In the genomic region with DNA sequence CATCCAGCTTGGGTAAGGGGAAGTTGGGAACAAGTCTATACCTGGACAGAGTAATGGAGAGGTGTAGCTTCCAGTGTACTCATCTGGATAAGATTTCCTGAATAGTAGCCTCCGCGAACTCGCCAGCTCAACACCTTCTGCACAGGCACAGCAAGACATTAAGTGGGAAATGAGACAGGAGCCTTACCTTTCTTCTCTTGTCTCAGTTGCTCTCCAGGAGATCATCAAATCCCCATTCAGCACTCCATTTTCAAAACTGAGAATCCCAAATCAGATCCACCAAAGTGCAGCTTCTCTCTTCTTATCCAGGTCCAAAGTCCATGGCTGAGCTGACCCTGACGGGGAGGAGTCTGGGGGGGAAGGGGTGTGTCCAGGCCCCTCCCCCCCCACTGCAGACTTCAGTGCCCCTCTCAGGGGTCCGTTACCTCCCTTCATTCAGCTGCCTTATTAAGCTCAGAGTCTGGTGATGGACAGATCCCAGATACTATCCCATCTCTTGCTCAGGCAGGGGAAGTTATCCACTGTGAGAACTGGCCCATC, we compare ENCODE assay signal across 1 cellular context.
TF ChIP-seq lines count a peak whose summit lies in the region.

No MANE protein-coding gene starts in this region.

TF ChIP-seq in HepG2, 621 proteins besides CTCF, POLR2A, EP300 and RAD21 (continued from another document and continues in another):
- TF ChIP-seq, protein P1, sequence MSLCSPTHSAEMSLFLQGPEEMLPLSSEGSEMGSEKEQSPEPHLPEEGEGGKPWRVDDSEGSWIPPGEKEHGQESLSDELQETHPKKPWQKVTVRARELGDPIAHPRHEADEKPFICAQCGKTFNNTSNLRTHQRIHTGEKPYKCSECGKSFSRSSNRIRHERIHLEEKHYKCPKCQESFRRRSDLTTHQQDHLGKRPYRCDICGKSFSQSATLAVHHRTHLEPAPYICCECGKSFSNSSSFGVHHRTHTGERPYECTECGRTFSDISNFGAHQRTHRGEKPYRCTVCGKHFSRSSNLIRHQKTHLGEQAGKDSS (CRISPR knock-in tag; IDR thresholded peaks at IDR 0.05; ENCODE audit: borderline replicate concordance, low read depth), result peak; percentile 18; the same call in 1 of the 2 replicates
- no peak for TF ChIP-seq ZNF205 (CRISPR knock-in tag; IDR thresholded peaks at IDR 0.05)
- no peak for TF ChIP-seq EED (CRISPR knock-in tag; IDR thresholded peaks at IDR 0.05)
- TF ChIP-seq NR2F1 (CRISPR knock-in tag; IDR thresholded peaks at IDR 0.05), result peak in 1 of 2 experiments; percentile 32; a peak in 2 of 4 replicates
- no peak for TF ChIP-seq CREM (IDR thresholded peaks at IDR 0.05)
- TF ChIP-seq CREM (CRISPR knock-in tag; IDR thresholded peaks at IDR 0.05), result no peak
- no peak for TF ChIP-seq SP2 (CRISPR knock-in tag; IDR thresholded peaks at IDR 0.05)
- TF ChIP-seq, protein P2, sequence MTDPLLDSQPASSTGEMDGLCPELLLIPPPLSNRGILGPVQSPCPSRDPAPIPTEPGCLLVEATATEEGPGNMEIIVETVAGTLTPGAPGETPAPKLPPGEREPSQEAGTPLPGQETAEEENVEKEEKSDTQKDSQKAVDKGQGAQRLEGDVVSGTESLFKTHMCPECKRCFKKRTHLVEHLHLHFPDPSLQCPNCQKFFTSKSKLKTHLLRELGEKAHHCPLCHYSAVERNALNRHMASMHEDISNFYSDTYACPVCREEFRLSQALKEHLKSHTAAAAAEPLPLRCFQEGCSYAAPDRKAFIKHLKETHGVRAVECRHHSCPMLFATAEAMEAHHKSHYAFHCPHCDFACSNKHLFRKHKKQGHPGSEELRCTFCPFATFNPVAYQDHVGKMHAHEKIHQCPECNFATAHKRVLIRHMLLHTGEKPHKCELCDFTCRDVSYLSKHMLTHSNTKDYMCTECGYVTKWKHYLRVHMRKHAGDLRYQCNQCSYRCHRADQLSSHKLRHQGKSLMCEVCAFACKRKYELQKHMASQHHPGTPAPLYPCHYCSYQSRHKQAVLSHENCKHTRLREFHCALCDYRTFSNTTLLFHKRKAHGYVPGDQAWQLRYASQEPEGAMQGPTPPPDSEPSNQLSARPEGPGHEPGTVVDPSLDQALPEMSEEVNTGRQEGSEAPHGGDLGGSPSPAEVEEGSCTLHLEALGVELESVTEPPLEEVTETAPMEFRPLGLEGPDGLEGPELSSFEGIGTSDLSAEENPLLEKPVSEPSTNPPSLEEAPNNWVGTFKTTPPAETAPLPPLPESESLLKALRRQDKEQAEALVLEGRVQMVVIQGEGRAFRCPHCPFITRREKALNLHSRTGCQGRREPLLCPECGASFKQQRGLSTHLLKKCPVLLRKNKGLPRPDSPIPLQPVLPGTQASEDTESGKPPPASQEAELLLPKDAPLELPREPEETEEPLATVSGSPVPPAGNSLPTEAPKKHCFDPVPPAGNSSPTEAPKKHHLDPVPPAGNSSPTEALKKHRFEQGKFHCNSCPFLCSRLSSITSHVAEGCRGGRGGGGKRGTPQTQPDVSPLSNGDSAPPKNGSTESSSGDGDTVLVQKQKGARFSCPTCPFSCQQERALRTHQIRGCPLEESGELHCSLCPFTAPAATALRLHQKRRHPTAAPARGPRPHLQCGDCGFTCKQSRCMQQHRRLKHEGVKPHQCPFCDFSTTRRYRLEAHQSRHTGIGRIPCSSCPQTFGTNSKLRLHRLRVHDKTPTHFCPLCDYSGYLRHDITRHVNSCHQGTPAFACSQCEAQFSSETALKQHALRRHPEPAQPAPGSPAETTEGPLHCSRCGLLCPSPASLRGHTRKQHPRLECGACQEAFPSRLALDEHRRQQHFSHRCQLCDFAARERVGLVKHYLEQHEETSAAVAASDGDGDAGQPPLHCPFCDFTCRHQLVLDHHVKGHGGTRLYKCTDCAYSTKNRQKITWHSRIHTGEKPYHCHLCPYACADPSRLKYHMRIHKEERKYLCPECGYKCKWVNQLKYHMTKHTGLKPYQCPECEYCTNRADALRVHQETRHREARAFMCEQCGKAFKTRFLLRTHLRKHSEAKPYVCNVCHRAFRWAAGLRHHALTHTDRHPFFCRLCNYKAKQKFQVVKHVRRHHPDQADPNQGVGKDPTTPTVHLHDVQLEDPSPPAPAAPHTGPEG (CRISPR knock-in tag; IDR thresholded peaks at IDR 0.05), result no peak
- TF ChIP-seq CREB1 (IDR thresholded peaks at IDR 0.05), result no peak
- TF ChIP-seq CREB1 (CRISPR knock-in tag; IDR thresholded peaks at IDR 0.05), result peak; percentile 40; the same call in 1 of the 2 replicates
- TF ChIP-seq, protein P3, sequence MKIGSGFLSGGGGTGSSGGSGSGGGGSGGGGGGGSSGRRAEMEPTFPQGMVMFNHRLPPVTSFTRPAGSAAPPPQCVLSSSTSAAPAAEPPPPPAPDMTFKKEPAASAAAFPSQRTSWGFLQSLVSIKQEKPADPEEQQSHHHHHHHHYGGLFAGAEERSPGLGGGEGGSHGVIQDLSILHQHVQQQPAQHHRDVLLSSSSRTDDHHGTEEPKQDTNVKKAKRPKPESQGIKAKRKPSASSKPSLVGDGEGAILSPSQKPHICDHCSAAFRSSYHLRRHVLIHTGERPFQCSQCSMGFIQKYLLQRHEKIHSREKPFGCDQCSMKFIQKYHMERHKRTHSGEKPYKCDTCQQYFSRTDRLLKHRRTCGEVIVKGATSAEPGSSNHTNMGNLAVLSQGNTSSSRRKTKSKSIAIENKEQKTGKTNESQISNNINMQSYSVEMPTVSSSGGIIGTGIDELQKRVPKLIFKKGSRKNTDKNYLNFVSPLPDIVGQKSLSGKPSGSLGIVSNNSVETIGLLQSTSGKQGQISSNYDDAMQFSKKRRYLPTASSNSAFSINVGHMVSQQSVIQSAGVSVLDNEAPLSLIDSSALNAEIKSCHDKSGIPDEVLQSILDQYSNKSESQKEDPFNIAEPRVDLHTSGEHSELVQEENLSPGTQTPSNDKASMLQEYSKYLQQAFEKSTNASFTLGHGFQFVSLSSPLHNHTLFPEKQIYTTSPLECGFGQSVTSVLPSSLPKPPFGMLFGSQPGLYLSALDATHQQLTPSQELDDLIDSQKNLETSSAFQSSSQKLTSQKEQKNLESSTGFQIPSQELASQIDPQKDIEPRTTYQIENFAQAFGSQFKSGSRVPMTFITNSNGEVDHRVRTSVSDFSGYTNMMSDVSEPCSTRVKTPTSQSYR (CRISPR knock-in tag; IDR thresholded peaks at IDR 0.05; ENCODE audit: borderline replicate concordance), result peak; percentile 92; the same call in 1 of the 2 replicates
- 0 out of 2 replicates have a peak, but pooled peaks have one; percentile 29 for TF ChIP-seq PHF8 (CRISPR knock-in tag; IDR thresholded peaks at IDR 0.05)
- no peak for TF ChIP-seq ZNF570 (CRISPR knock-in tag; IDR thresholded peaks at IDR 0.05; ENCODE audit: borderline replicate concordance)
- no peak for TF ChIP-seq ZNF850 (CRISPR knock-in tag; conservative IDR thresholded peaks at IDR 0.05)
- TF ChIP-seq TCF7L2 (IDR thresholded peaks at IDR 0.05; ENCODE audit: low read depth, low read length), result no peak
- peak; percentile 82 for TF ChIP-seq NR2C2 (CRISPR knock-in tag; IDR thresholded peaks at IDR 0.05; ENCODE audit: borderline replicate concordance)
- TF ChIP-seq MAZ (IDR thresholded peaks at IDR 0.05; ENCODE audit: borderline replicate concordance, low read depth, low read length), result peak; percentile 52; the same call in 1 of the 2 replicates
- TF ChIP-seq MAZ (CRISPR knock-in tag; IDR thresholded peaks at IDR 0.05; ENCODE audit: low read depth), result peak; percentile 61; the same call in 1 of the 2 replicates
- peak; percentile 56; the same call in 1 of the 2 replicates for TF ChIP-seq TBX2 (CRISPR knock-in tag; IDR thresholded peaks at IDR 0.05; ENCODE audit: borderline replicate concordance)
- TF ChIP-seq, protein P4, sequence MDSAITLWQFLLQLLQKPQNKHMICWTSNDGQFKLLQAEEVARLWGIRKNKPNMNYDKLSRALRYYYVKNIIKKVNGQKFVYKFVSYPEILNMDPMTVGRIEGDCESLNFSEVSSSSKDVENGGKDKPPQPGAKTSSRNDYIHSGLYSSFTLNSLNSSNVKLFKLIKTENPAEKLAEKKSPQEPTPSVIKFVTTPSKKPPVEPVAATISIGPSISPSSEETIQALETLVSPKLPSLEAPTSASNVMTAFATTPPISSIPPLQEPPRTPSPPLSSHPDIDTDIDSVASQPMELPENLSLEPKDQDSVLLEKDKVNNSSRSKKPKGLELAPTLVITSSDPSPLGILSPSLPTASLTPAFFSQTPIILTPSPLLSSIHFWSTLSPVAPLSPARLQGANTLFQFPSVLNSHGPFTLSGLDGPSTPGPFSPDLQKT (CRISPR knock-in tag; IDR thresholded peaks at IDR 0.05; ENCODE audit: borderline replicate concordance), result no peak
- TF ChIP-seq, protein P5, sequence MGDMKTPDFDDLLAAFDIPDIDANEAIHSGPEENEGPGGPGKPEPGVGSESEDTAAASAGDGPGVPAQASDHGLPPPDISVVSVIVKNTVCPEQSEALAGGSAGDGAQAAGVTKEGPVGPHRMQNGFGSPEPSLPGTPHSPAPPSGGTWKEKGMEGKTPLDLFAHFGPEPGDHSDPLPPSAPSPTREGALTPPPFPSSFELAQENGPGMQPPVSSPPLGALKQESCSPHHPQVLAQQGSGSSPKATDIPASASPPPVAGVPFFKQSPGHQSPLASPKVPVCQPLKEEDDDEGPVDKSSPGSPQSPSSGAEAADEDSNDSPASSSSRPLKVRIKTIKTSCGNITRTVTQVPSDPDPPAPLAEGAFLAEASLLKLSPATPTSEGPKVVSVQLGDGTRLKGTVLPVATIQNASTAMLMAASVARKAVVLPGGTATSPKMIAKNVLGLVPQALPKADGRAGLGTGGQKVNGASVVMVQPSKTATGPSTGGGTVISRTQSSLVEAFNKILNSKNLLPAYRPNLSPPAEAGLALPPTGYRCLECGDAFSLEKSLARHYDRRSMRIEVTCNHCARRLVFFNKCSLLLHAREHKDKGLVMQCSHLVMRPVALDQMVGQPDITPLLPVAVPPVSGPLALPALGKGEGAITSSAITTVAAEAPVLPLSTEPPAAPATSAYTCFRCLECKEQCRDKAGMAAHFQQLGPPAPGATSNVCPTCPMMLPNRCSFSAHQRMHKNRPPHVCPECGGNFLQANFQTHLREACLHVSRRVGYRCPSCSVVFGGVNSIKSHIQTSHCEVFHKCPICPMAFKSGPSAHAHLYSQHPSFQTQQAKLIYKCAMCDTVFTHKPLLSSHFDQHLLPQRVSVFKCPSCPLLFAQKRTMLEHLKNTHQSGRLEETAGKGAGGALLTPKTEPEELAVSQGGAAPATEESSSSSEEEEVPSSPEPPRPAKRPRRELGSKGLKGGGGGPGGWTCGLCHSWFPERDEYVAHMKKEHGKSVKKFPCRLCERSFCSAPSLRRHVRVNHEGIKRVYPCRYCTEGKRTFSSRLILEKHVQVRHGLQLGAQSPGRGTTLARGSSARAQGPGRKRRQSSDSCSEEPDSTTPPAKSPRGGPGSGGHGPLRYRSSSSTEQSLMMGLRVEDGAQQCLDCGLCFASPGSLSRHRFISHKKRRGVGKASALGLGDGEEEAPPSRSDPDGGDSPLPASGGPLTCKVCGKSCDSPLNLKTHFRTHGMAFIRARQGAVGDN (CRISPR knock-in tag; IDR thresholded peaks at IDR 0.05), result peak; percentile 33
- peak; percentile 65 for TF ChIP-seq ASH2L (IDR thresholded peaks at IDR 0.05; ENCODE audit: insufficient read length, low read depth, low read length)
- no peak for TF ChIP-seq SOX5 (CRISPR knock-in tag; IDR thresholded peaks at IDR 0.05; ENCODE audit: borderline replicate concordance)
- TF ChIP-seq NCOA1 (CRISPR knock-in tag; IDR thresholded peaks at IDR 0.05), result no peak
- TF ChIP-seq ZNF772 (CRISPR knock-in tag; IDR thresholded peaks at IDR 0.05), result 0 out of 2 replicates have a peak, but pooled peaks have one; percentile 52
- TF ChIP-seq, protein P6, sequence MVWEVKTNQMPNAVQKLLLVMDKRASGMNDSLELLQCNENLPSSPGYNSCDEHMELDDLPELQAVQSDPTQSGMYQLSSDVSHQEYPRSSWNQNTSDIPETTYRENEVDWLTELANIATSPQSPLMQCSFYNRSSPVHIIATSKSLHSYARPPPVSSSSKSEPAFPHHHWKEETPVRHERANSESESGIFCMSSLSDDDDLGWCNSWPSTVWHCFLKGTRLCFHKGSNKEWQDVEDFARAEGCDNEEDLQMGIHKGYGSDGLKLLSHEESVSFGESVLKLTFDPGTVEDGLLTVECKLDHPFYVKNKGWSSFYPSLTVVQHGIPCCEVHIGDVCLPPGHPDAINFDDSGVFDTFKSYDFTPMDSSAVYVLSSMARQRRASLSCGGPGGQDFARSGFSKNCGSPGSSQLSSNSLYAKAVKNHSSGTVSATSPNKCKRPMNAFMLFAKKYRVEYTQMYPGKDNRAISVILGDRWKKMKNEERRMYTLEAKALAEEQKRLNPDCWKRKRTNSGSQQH (CRISPR knock-in tag; IDR thresholded peaks at IDR 0.05; ENCODE audit: low read depth), result peak; percentile 81; the same call in 1 of the 2 replicates
- no peak for TF ChIP-seq ZNF468 (CRISPR knock-in tag; IDR thresholded peaks at IDR 0.05)
- TF ChIP-seq MYC (CRISPR knock-in tag; IDR thresholded peaks at IDR 0.05; ENCODE audit: borderline replicate concordance), result peak; percentile 23; the same call in 1 of the 2 replicates
- TF ChIP-seq MATR3 (CRISPR knock-in tag; IDR thresholded peaks at IDR 0.05), result no peak
- peak; percentile 80; the same call in 1 of the 2 replicates for TF ChIP-seq SIN3A (IDR thresholded peaks at IDR 0.05; ENCODE audit: borderline replicate concordance, low read depth, low read length)
- no peak for TF ChIP-seq MTF1 (CRISPR knock-in tag; IDR thresholded peaks at IDR 0.05)
- no peak for TF ChIP-seq SRF (IDR thresholded peaks at IDR 0.05; ENCODE audit: low read depth, low read length)
- TF ChIP-seq ZBTB3 (CRISPR knock-in tag; IDR thresholded peaks at IDR 0.05; ENCODE audit: borderline replicate concordance, low read depth), result no peak
- TF ChIP-seq ZNF790 (CRISPR knock-in tag; IDR thresholded peaks at IDR 0.05; ENCODE audit: borderline replicate concordance), result peak; percentile 48; the same call in 1 of the 2 replicates
- 0 out of 2 replicates have a peak, but pooled peaks have one; percentile 36 for TF ChIP-seq SALL2 (CRISPR knock-in tag; IDR thresholded peaks at IDR 0.05)
- TF ChIP-seq TOPORS (CRISPR knock-in tag; IDR thresholded peaks at IDR 0.05), result peak; percentile 81
- TF ChIP-seq, protein P7, sequence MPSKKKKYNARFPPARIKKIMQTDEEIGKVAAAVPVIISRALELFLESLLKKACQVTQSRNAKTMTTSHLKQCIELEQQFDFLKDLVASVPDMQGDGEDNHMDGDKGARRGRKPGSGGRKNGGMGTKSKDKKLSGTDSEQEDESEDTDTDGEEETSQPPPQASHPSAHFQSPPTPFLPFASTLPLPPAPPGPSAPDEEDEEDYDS (CRISPR knock-in tag; IDR thresholded peaks at IDR 0.05), result peak; percentile 90
- no peak for TF ChIP-seq ZSCAN31 (CRISPR knock-in tag; IDR thresholded peaks at IDR 0.05; ENCODE audit: low read depth)
- TF ChIP-seq SAP130 (CRISPR knock-in tag; IDR thresholded peaks at IDR 0.05; ENCODE audit: low read depth), result peak; percentile 91
- TF ChIP-seq GPN1 (CRISPR knock-in tag; IDR thresholded peaks at IDR 0.05; ENCODE audit: borderline replicate concordance), result no peak
- TF ChIP-seq SIN3B (IDR thresholded peaks at IDR 0.05; ENCODE audit: low read length), result no peak
- 0 out of 2 replicates have a peak, but pooled peaks have one; percentile 22 for TF ChIP-seq RARA (CRISPR knock-in tag; IDR thresholded peaks at IDR 0.05)
- TF ChIP-seq HOXA3 (CRISPR knock-in tag; IDR thresholded peaks at IDR 0.05), result 0 out of 2 replicates have a peak, but pooled peaks have one; percentile 30
- TF ChIP-seq BORCS8-MEF2B (CRISPR knock-in tag; IDR thresholded peaks at IDR 0.05), result 0 out of 2 replicates have a peak, but pooled peaks have one; percentile 36
- TF ChIP-seq CBX1 (IDR thresholded peaks at IDR 0.05; ENCODE audit: low read depth), result peak; percentile 46
